In genomic region chr9:134684375-134684723, GRCh38 we compare ENCODE assay signal across 16 cellular contexts. TPM values are rescaled to one million over a fixed set of nuclear protein-coding genes. Genes with fewer than 3 reads are reported as not detected.
DNase-seq lines count a peak whose midpoint lies in the region; ATAC-seq and TF ChIP-seq lines count a peak whose summit lies in the region.
"Had no signal": no experiment of that assay in that cellular context is flagged by ENCODE, and none has a peak within 500 bp of the region (broad histone marks: within the 10 kb centered on the region; RNA-seq: fewer than 3 reads in every experiment).

No MANE protein-coding gene starts in this region.

- WGBS in smooth muscle cell (ENCODE audit: low lambda C conversion rate) = 94% methylated on average over 3 of the region's 3 CpGs

- H4K20me1 ChIP-seq in osteoblast (ENCODE audit: insufficient read depth, low read length) (peaks cover 98% of the 10 kb centered on the region), smooth muscle cell (ENCODE audit: low read depth) (peaks cover 100% of the 10 kb centered on the region)

- H3K4me3 ChIP-seq in RWPE2 (ENCODE audit: severe bottlenecking) (no peak overlapping the region), osteoblast (ENCODE audit: insufficient read depth, low read length) (no peak overlapping the region), smooth muscle cell (no peak overlapping the region), vagina (no peak overlapping the region)
- H3K4me3 ChIP-seq: A549; BLaER1 treated with 17β-estradiol and CSF1 and Interleukin-3, amounts not matched to agents 10 nM and 100 nM had no signal

- H3K9me3 ChIP-seq in RWPE2 (ENCODE audit: severe bottlenecking) (no peaks in the 10 kb centered on the region), osteoblast (ENCODE audit: low read depth, low read length) (no peaks in the 10 kb centered on the region), smooth muscle cell (replicated peaks; ENCODE audit: low read depth) (no peaks in the 10 kb centered on the region), vagina (no peaks in the 10 kb centered on the region)
- H3K9me3 ChIP-seq: A549 had no signal

- TF ChIP-seq POLR2A in vagina (IDR thresholded peaks at IDR 0.05) = no peak

- H3K36me3 ChIP-seq in RWPE2 (ENCODE audit: low read depth) (no peaks in the 10 kb centered on the region), osteoblast (ENCODE audit: insufficient read depth, low read length) (peaks cover 22% of the 10 kb centered on the region), smooth muscle cell (ENCODE audit: low read depth) (peaks cover 9% of the 10 kb centered on the region), vagina (no peaks in the 10 kb centered on the region)

- peaks cover 87% of the 10 kb centered on the region for H3F3A ChIP-seq in smooth muscle cell (ENCODE audit: low read depth)

- H3K27ac ChIP-seq in RWPE2 (ENCODE audit: poor library complexity, severe bottlenecking) (no peak overlapping the region), osteoblast (ENCODE audit: low read depth, low read length) (no peak overlapping the region), smooth muscle cell (ENCODE audit: low read depth) (peak overlapping the region; percentile 78), vagina (peak overlapping the region; percentile 39)
- H3K27ac ChIP-seq: 22Rv1; A549; BLaER1 treated with 17β-estradiol and CSF1 and Interleukin-3, amounts not matched to agents 10 nM and 100 nM had no signal

- peaks cover 97% of the 10 kb centered on the region for H3K79me2 ChIP-seq in osteoblast (ENCODE audit: insufficient read depth, low read length)
- peaks cover 99% of the 10 kb centered on the region for H3K79me2 ChIP-seq in smooth muscle cell (ENCODE audit: low read depth)

- TF ChIP-seq CTCF in RWPE2 (IDR thresholded peaks at IDR 0.05; ENCODE audit: poor library complexity, severe bottlenecking) = no peak
- TF ChIP-seq CTCF in osteoblast (IDR thresholded peaks at IDR 0.05; ENCODE audit: extremely low read depth, low read depth, low read length) = no peak
- no peak for TF ChIP-seq CTCF in smooth muscle cell (IDR thresholded peaks at IDR 0.05; ENCODE audit: borderline replicate concordance, insufficient read depth, poor library complexity, severe bottlenecking)
- TF ChIP-seq CTCF in vagina (IDR thresholded peaks at IDR 0.05) = no peak

- in situ Hi-C loops in G401 (cut with HindIII; ENCODE audit: low sequenced_read_pairs) = no loop called here

- H2AFZ ChIP-seq in osteoblast (ENCODE audit: low read length) = no peak overlapping the region
- H2AFZ ChIP-seq in smooth muscle cell (ENCODE audit: low read depth) = no peak overlapping the region

- ATAC-seq in RWPE2 (ENCODE audit: low read depth) = no peak
- ATAC-seq: A549; CD8-positive, alpha-beta T cell had no signal

- H3K27me3 ChIP-seq in RWPE2 (ENCODE audit: insufficient read depth, poor library complexity, severe bottlenecking) (no peaks in the 10 kb centered on the region), osteoblast (ENCODE audit: insufficient read depth, low read length) (no peaks in the 10 kb centered on the region), smooth muscle cell (ENCODE audit: low read depth) (no peaks in the 10 kb centered on the region), vagina (no peaks in the 10 kb centered on the region)

- H3K9ac ChIP-seq in smooth muscle cell (ENCODE audit: low read depth) = no peak overlapping the region
- H3K9ac ChIP-seq: BLaER1 treated with 17β-estradiol and CSF1 and Interleukin-3, amounts not matched to agents 10 nM and 100 nM had no signal

- H3K4me2 ChIP-seq in osteoblast (ENCODE audit: insufficient read depth, low read length) = no peak overlapping the region
- H3K4me2 ChIP-seq in smooth muscle cell = no peak overlapping the region
- H3K4me2 ChIP-seq: A549; BLaER1 treated with 17β-estradiol and CSF1 and Interleukin-3, amounts not matched to agents 10 nM and 100 nM had no signal

- DNase-seq in RWPE2 (ENCODE audit: low spot score) (peak; percentile 16), osteoblast (ENCODE audit: insufficient read length, low spot score, missing footprints) (peak; percentile 53), smooth muscle cell (lab: John Stamatoyannopoulos, UW; ENCODE audit: unreplicated experiment) (no peak), vagina (ENCODE audit: extremely low spot score in 2 of 2) (no peak), G401 (ENCODE audit: low spot score) (no peak), NCI-H187 (lab: John Stamatoyannopoulos, UW) (no peak), NCI-H2227 (lab: John Stamatoyannopoulos, UW; ENCODE audit: unreplicated experiment) (no peak)
- DNase-seq: CD8-positive, alpha-beta T cell; COR-L47; DMS 273 treated with DMSO at 0.1 percent for 48 hours; DMS53; DND-41; H9 had no signal

- intact Hi-C loops in vagina (cut with DNase I) = no loop called here

- no peaks in the 10 kb centered on the region for H3K4me1 ChIP-seq in RWPE2 (ENCODE audit: insufficient read depth, poor library complexity, severe bottlenecking)
- H3K4me1 ChIP-seq in osteoblast (ENCODE audit: insufficient read depth, low read length) = peaks cover 15% of the 10 kb centered on the region
- H3K4me1 ChIP-seq in smooth muscle cell (ENCODE audit: low read depth) = peaks cover 4% of the 10 kb centered on the region
- H3K4me1 ChIP-seq in vagina = peaks cover 56% of the 10 kb centered on the region

RNA-seq across cellular contexts. Expression of gene COL5A1, which starts 42.7 kb away (rescaled TPM):
- total RNA-seq in osteoblast = 571 and 801 TPM in 2 replicates
- total RNA-seq in smooth muscle cell = 1,084 and 1,167 TPM in 2 replicates
- polyA plus RNA-seq in smooth muscle cell = 1,100 and 1,443 TPM in 2 replicates
- 36.6 TPM for total RNA-seq in vagina
- 0.37 and 0.58 TPM in 2 replicates for total RNA-seq in G401 (2014; rRNA removed; shearing (Covaris generic))

Comparison
In these comparisons a context has a peak if more than half of its experiments do, and no peak if none do; other contexts are left out.
1. DNase-seq: peak in RWPE2 (single experiment) and osteoblast (single experiment); none in smooth muscle cell (single experiment), vagina (0 of 2), G401 (single experiment), NCI-H187 (0 of 2) and NCI-H2227 (single experiment).
2. H3K27ac ChIP-seq: peak in smooth muscle cell (single experiment) and vagina (single experiment); none in RWPE2 (single experiment) and osteoblast (single experiment).
3. RNA of gene COL5A1, which starts 42.7 kb away (total RNA-seq): 1,084 to 1,167 TPM in smooth muscle cell, 571 to 801 TPM in osteoblast and 36.6 TPM in vagina (single experiment); 0.37 to 0.58 TPM in G401; every median in the first group is over 10 times any median in the second.